1 cellular context compared by ENCODE assay signal in genomic region chr22:37176464-37177061, GRCh38.
TF ChIP-seq lines count a peak whose summit lies in the region.

No MANE protein-coding gene starts in this region.

TF ChIP-seq in H1, 55 proteins besides CTCF, POLR2A, EP300 and RAD21 (continued from another document):
- TF ChIP-seq HDAC2 (IDR thresholded peaks at IDR 0.05; ENCODE audit: borderline replicate concordance in 1 of 2, low read depth in 2 of 2, low read length in 2 of 2) (no peak), CTBP2 (IDR thresholded peaks at IDR 0.05; ENCODE audit: borderline replicate concordance, insufficient read depth, insufficient read length, low read length) (no peak), BACH1 (IDR thresholded peaks at IDR 0.05; ENCODE audit: low read length) (no peak), JUN (IDR thresholded peaks at IDR 0.05; ENCODE audit: low read depth, low read length) (no peak), CHD1 (IDR thresholded peaks at IDR 0.05; ENCODE audit: low read depth, low read length) (no peak), POLR2AphosphoS5 (IDR thresholded peaks at IDR 0.05; ENCODE audit: low read depth, low read length) (no peak), BCL11A (IDR thresholded peaks at IDR 0.05; ENCODE audit: low read depth in 2 of 2, low read length in 2 of 2) (no peak), GTF2F1 (IDR thresholded peaks at IDR 0.05; ENCODE audit: borderline replicate concordance, low read depth, low read length) (no peak)
- TF ChIP-seq, protein P1, sequence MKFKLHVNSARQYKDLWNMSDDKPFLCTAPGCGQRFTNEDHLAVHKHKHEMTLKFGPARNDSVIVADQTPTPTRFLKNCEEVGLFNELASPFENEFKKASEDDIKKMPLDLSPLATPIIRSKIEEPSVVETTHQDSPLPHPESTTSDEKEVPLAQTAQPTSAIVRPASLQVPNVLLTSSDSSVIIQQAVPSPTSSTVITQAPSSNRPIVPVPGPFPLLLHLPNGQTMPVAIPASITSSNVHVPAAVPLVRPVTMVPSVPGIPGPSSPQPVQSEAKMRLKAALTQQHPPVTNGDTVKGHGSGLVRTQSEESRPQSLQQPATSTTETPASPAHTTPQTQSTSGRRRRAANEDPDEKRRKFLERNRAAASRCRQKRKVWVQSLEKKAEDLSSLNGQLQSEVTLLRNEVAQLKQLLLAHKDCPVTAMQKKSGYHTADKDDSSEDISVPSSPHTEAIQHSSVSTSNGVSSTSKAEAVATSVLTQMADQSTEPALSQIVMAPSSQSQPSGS (IDR thresholded peaks at IDR 0.05; ENCODE audit: low read length), result no peak
TF ChIP-seq in H1: peak in this region for 0.
